ENCODE assay signal across 10 cellular contexts in the genomic region with DNA sequence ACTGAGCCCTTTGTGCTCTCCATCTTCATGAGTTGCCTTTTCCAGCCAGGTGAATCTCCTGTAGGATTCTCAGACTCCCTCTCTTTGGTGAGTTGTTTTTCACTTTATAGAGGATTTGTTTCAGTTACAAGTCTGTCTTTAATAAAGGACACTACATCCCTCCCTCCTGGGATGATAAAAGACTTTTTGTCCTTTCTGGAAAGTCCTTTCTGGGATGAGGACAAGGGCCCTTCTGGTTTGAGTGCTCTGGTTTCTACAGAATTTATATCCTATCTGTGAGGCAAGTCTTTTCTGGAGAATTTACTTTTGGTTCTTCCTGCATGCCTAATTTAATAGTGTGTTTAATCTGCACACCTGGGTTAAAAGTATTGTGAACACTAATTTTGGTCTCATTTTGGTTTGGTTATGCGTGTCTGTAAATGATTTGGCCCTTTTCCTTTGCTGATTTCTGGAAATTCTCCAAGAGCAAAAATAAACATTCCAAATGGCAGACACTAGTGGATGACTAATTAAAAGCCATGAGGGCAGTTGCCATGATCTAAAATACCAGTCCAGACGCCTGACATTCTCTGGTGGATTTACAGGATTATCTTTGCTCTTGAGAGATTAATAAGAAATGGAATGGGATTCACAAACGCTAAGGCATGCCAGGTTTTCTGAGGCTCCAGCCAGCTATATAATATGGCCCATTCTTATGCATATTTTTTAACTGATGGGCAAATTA. TPM values are rescaled to one million over a fixed set of nuclear protein-coding genes. Genes with fewer than 3 reads are reported as not detected.
DNase-seq lines count a peak whose midpoint lies in the region; FAIRE-seq and TF ChIP-seq lines count a peak whose summit lies in the region.
"Had no signal": no experiment of that assay in that cellular context is flagged by ENCODE, and none has a peak within 500 bp of the region (broad histone marks: within the 10 kb centered on the region; RNA-seq: fewer than 3 reads in every experiment).

No MANE protein-coding gene starts in this region.

- H3K4ac ChIP-seq in mesenchymal stem cell (ENCODE audit: low read depth in 1 of 2, low read length in 2 of 2) = no peak overlapping the region

- H3K36me3 Mint-ChIP-seq in CD8-positive, alpha-beta memory T cell = peaks cover 0 to under 1% (median 0%) of the 10 kb centered on the region in 3 donors
- H3K36me3 Mint-ChIP-seq in activated T-helper 1 cell treated with anti-CD3 and anti-CD28 coated beads, Interleukin-12 subunit alpha, Interleukin-12 subunit beta, Interleukin-2, Interleukin-4 antibody, amounts not matched to agents 30 ng/mL and 10 ng/mL and 1 ng/mL, durations not matched to agents 14 hours and 24 hours and 36 hours (ENCODE audit: low read depth) = no peaks in the 10 kb centered on the region
- H3K36me3 Mint-ChIP-seq: activated naive CD4-positive, alpha-beta T cell treated with anti-CD3 and anti-CD28 coated beads, Interleukin-2, amount 50 U/mL, for 72 hours had no signal

- CTCF ChIA-PET in CD8-positive, alpha-beta memory T cell (lab: Charles Lee) = no interaction called here

- no peaks in the 10 kb centered on the region for H3K79me1 ChIP-seq in mesenchymal stem cell (replicated peaks; ENCODE audit: low read length, poor library complexity, severe bottlenecking)

- H3K27ac Mint-ChIP-seq in CD8-positive, alpha-beta memory T cell = no peak overlapping the region
- no peak overlapping the region for H3K27ac Mint-ChIP-seq in activated T-helper 1 cell treated with anti-CD3 and anti-CD28 coated beads, Interleukin-12 subunit alpha, Interleukin-12 subunit beta, Interleukin-2, Interleukin-4 antibody, amounts not matched to agents 30 ng/mL and 10 ng/mL and 1 ng/mL, durations not matched to agents 14 hours and 24 hours and 36 hours
- H3K27ac Mint-ChIP-seq: activated naive CD4-positive, alpha-beta T cell treated with anti-CD3 and anti-CD28 coated beads, Interleukin-2, amount 50 U/mL, for 72 hours had no signal

- H2AFZ ChIP-seq in mesenchymal stem cell (ENCODE audit: low read depth, low read length) = no peak overlapping the region

- intact Hi-C loops in activated T-helper 1 cell treated with anti-CD3 and anti-CD28 coated beads, Interleukin-12 subunit alpha, Interleukin-12 subunit beta, Interleukin-2, Interleukin-4 antibody, amounts not matched to agents 30 ng/mL and 10 ng/mL and 1 ng/mL, durations not matched to agents 14 hours and 24 hours and 36 hours (cut with micrococcal nuclease) = no loop called here

- H3K23ac ChIP-seq in mesenchymal stem cell (ENCODE audit: low read length in 2 of 2) = no peak overlapping the region

- TF ChIP-seq CTCF in D721Med (IDR thresholded peaks at IDR 0.05; ENCODE audit: insufficient read depth, missing control alignments) = no peak

- peak overlapping the region; percentile 16 for H2AK5ac ChIP-seq in mesenchymal stem cell (ENCODE audit: low read length, severe bottlenecking)

- H3K27me3 ChIP-seq in mesenchymal stem cell (ENCODE audit: control insufficient read depth in 1 of 2, insufficient read depth in 1 of 2, low read length in 2 of 2) = no peaks in the 10 kb centered on the region
- no peaks in the 10 kb centered on the region for H3K27me3 ChIP-seq in CD8-positive, alpha-beta memory T cell (ENCODE audit: insufficient read depth, low read length, poor library complexity, severe bottlenecking)

- H4K91ac ChIP-seq in mesenchymal stem cell (ENCODE audit: low read length) = no peak overlapping the region

- H2BK120ac ChIP-seq in mesenchymal stem cell (ENCODE audit: low read depth, low read length) = no peak overlapping the region

- no peaks in the 10 kb centered on the region for H3K4me1 Mint-ChIP-seq in CD8-positive, alpha-beta memory T cell
- H3K4me1 Mint-ChIP-seq in activated T-helper 1 cell treated with anti-CD3 and anti-CD28 coated beads, Interleukin-12 subunit alpha, Interleukin-12 subunit beta, Interleukin-2, Interleukin-4 antibody, amounts not matched to agents 30 ng/mL and 10 ng/mL and 1 ng/mL, durations not matched to agents 14 hours and 24 hours and 36 hours (ENCODE audit: low read depth) = no peaks in the 10 kb centered on the region

- no peak overlapping the region for H3K4me3 ChIP-seq in mesenchymal stem cell (ENCODE audit: insufficient read depth in 1 of 2, low read depth in 1 of 2, low read length in 2 of 2)
- H3K4me3 ChIP-seq in CD8-positive, alpha-beta memory T cell (ENCODE audit: low read length) = no peak overlapping the region

- no peak overlapping the region for H3K4me2 ChIP-seq in mesenchymal stem cell (ENCODE audit: low read length, poor library complexity, severe bottlenecking)

- H2BK15ac ChIP-seq in mesenchymal stem cell (ENCODE audit: low read depth, poor library complexity, severe bottlenecking) = no peak overlapping the region

- H3K9me3 ChIP-seq in mesenchymal stem cell (ENCODE audit: control insufficient read depth, low read length) = no peaks in the 10 kb centered on the region
- no peaks in the 10 kb centered on the region for H3K9me3 ChIP-seq in CD8-positive, alpha-beta memory T cell (ENCODE audit: low read length)

- no peak overlapping the region for H2BK12ac ChIP-seq in mesenchymal stem cell (ENCODE audit: low read length in 2 of 2)

- DNase-seq in D721Med (ENCODE audit: insufficient read length, low spot score) = peak; percentile 39
- peak; percentile 43 to 90 for DNase-seq in NCI-H2081 (lab: John Stamatoyannopoulos, UW)
- peak; percentile 36 for DNase-seq in cerebellum (ENCODE audit: low spot score)
- peak; percentile 88 for DNase-seq in mesenchymal stem cell
- DNase-seq in CD8-positive, alpha-beta memory T cell = no peak
- no peak for DNase-seq in NOMO-1 treated with DMSO at 0.1 percent for 48 hours (lab: John Stamatoyannopoulos, UW; ENCODE audit: unreplicated experiment)
- no peak for DNase-seq in inferior parietal cortex (ENCODE audit: extremely low spot score)
- no peak for DNase-seq in activated T-helper 1 cell treated with anti-CD3 and anti-CD28 coated beads, Interleukin-12 subunit alpha, Interleukin-12 subunit beta, Interleukin-2, Interleukin-4 antibody, amounts not matched to agents 30 ng/mL and 10 ng/mL and 1 ng/mL, durations not matched to agents 14 hours and 24 hours and 36 hours (ENCODE audit: low spot score)
- DNase-seq: small intestine had no signal

- peak overlapping the region; percentile 84 for H3K27ac ChIP-seq in mesenchymal stem cell (ENCODE audit: low read length, poor library complexity, severe bottlenecking)
- H3K27ac ChIP-seq in CD8-positive, alpha-beta memory T cell (ENCODE audit: low read depth, low read length) = no peak overlapping the region

- 5% methylated on average over 2 of the region's 3 CpGs for WGBS in mesenchymal stem cell

- FAIRE-seq in D721Med (lab: Jason Lieb, UNC) = peak; percentile 88
- FAIRE-seq: small intestine had no signal

- H3K18ac ChIP-seq in mesenchymal stem cell (ENCODE audit: low read depth in 1 of 2, low read length in 2 of 2) = no peak overlapping the region

- no peak overlapping the region for H3K4me3 Mint-ChIP-seq in CD8-positive, alpha-beta memory T cell
- no peak overlapping the region for H3K4me3 Mint-ChIP-seq in activated T-helper 1 cell treated with anti-CD3 and anti-CD28 coated beads, Interleukin-12 subunit alpha, Interleukin-12 subunit beta, Interleukin-2, Interleukin-4 antibody, amounts not matched to agents 30 ng/mL and 10 ng/mL and 1 ng/mL, durations not matched to agents 14 hours and 24 hours and 36 hours

- peaks cover 2 to 3% of the 10 kb centered on the region in 2 donors for H3K27me3 Mint-ChIP-seq in CD8-positive, alpha-beta memory T cell
- peaks cover 27% of the 10 kb centered on the region for H3K27me3 Mint-ChIP-seq in activated T-helper 1 cell treated with anti-CD3 and anti-CD28 coated beads, Interleukin-12 subunit alpha, Interleukin-12 subunit beta, Interleukin-2, Interleukin-4 antibody, amounts not matched to agents 30 ng/mL and 10 ng/mL and 1 ng/mL, durations not matched to agents 14 hours and 24 hours and 36 hours (ENCODE audit: insufficient read depth)

- peaks cover 19% of the 10 kb centered on the region for H3K4me1 ChIP-seq in mesenchymal stem cell (ENCODE audit: control insufficient read depth, insufficient read depth, low read depth, low read length)
- no peaks in the 10 kb centered on the region for H3K4me1 ChIP-seq in CD8-positive, alpha-beta memory T cell (ENCODE audit: insufficient read depth, low read length)

- H3K36me3 ChIP-seq in mesenchymal stem cell (ENCODE audit: control insufficient read depth in 1 of 2, insufficient read depth in 2 of 2, low read depth in 1 of 2, low read length in 2 of 2) = peaks cover 0 to 1% of the 10 kb centered on the region in 2 experiments
- no peaks in the 10 kb centered on the region for H3K36me3 ChIP-seq in CD8-positive, alpha-beta memory T cell (ENCODE audit: insufficient read depth, low read length)

- no peak overlapping the region for H3K9ac ChIP-seq in mesenchymal stem cell (ENCODE audit: low read length)

- no peak overlapping the region for H4K8ac ChIP-seq in mesenchymal stem cell (ENCODE audit: low read length)

- H3K9me3 Mint-ChIP-seq in CD8-positive, alpha-beta memory T cell = no peaks in the 10 kb centered on the region
- H3K9me3 Mint-ChIP-seq in activated T-helper 1 cell treated with anti-CD3 and anti-CD28 coated beads, Interleukin-12 subunit alpha, Interleukin-12 subunit beta, Interleukin-2, Interleukin-4 antibody, amounts not matched to agents 30 ng/mL and 10 ng/mL and 1 ng/mL, durations not matched to agents 14 hours and 24 hours and 36 hours = no peaks in the 10 kb centered on the region
- H3K9me3 Mint-ChIP-seq: activated naive CD4-positive, alpha-beta T cell treated with anti-CD3 and anti-CD28 coated beads, Interleukin-2, amount 50 U/mL, for 72 hours had no signal

- POLR2A ChIA-PET in CD8-positive, alpha-beta memory T cell (lab: Charles Lee) = interaction anchor here (0.6 kb wide), 1 partner anchor 10 kb away, joined by 4 read pairs; no protein-coding TSS in a partner anchor

- no peak overlapping the region for H3K14ac ChIP-seq in mesenchymal stem cell (ENCODE audit: low read length in 2 of 2)

- no peak overlapping the region for H2BK5ac ChIP-seq in mesenchymal stem cell (ENCODE audit: low read depth, low read length, poor library complexity, severe bottlenecking)

RNA-seq across cellular contexts. Expression of a gene that starts 44.8 kb away (rescaled TPM):
- total RNA-seq in cerebellum = not detected
- 0.11 TPM for polyA plus RNA-seq in mesenchymal stem cell (2013, experiment 1 of 2)
- 0.04 TPM for polyA plus RNA-seq in mesenchymal stem cell (2013, experiment 2 of 2)
- not detected for total RNA-seq in CD8-positive, alpha-beta memory T cell
- not detected for polyA plus RNA-seq in CD8-positive, alpha-beta memory T cell
- not detected in 2 replicates for total RNA-seq in activated T-helper 1 cell treated with anti-CD3 and anti-CD28 coated beads, Interleukin-12 subunit alpha, Interleukin-12 subunit beta, Interleukin-2, Interleukin-4 antibody, amounts not matched to agents 30 ng/mL and 10 ng/mL and 1 ng/mL, durations not matched to agents 14 hours and 24 hours and 36 hours
- total RNA-seq: activated naive CD4-positive, alpha-beta T cell treated with anti-CD3 and anti-CD28 coated beads, Interleukin-2, amount 50 U/mL, for 72 hours had no signal
- polyA plus RNA-seq: small intestine had no signal

Comparison
In these comparisons a context has a peak if more than half of its experiments do, and no peak if none do; other contexts are left out.
1. DNase-seq: peak in D721Med (single experiment), NCI-H2081 (2 of 2), cerebellum (single experiment) and mesenchymal stem cell (single experiment); none in CD8-positive, alpha-beta memory T cell (0 of 5), NOMO-1 treated with DMSO at 0.1 percent for 48 hours (single experiment), inferior parietal cortex (single experiment) and activated T-helper 1 cell treated with anti-CD3 and anti-CD28 coated beads, Interleukin-12 subunit alpha, Interleukin-12 subunit beta, Interleukin-2, Interleukin-4 antibody, amounts not matched to agents 30 ng/mL and 10 ng/mL and 1 ng/mL, durations not matched to agents 14 hours and 24 hours and 36 hours (single experiment).